ENCODE assay signal across 22 cellular contexts in genomic region chr10:129679207-129679606, GRCh38.
DNase-seq lines count a peak whose midpoint lies in the region; ATAC-seq and TF ChIP-seq lines count a peak whose summit lies in the region.
"Had no signal": no experiment of that assay in that cellular context is flagged by ENCODE, and none has a peak within 500 bp of the region (broad histone marks: within the 10 kb centered on the region; RNA-seq: fewer than 3 reads in every experiment).

No MANE protein-coding gene starts in this region.

- H3K4me1 ChIP-seq in esophagus muscularis mucosa (no peaks in the 10 kb centered on the region), liver (ENCODE audit: control insufficient read depth in 4 of 4, insufficient read depth in 4 of 4, low read length in 3 of 4) (peaks cover 0 to 1% (median 0%) of the 10 kb centered on the region in 4 donors)
- H3K4me1 ChIP-seq: A549 had no signal

- ATAC-seq in left lobe of liver (peak; percentile 72), HG03457 (IDR thresholded peaks at IDR 0.05; ENCODE audit: unreplicated experiment) (no peak)
- ATAC-seq: A549, GM12878 had no signal

- H3K4me3 ChIP-seq in esophagus muscularis mucosa, result no peak overlapping the region
- H3K4me3 ChIP-seq in liver (ENCODE audit: low read depth in 1 of 3, low read length in 3 of 3), result no peak overlapping the region
- H3K4me3 ChIP-seq: A549, BLaER1, GM12878 had no signal

- TF ChIP-seq EP300 in esophagus muscularis mucosa (IDR thresholded peaks at IDR 0.05), result no peak

- 97% methylated on average over 10 of the region's 10 CpGs for WGBS in esophagus muscularis mucosa
- WGBS in liver, result 48% methylated on average over 10 of the region's 10 CpGs

- no peak for TF ChIP-seq POLR2A in esophagus muscularis mucosa (IDR thresholded peaks at IDR 0.05; ENCODE audit: low read depth)

- H3K9ac ChIP-seq in liver (ENCODE audit: low read depth in 1 of 2, low read length in 2 of 2), result no peak overlapping the region
- H3K9ac ChIP-seq: BLaER1 had no signal

- H3K27me3 ChIP-seq in esophagus muscularis mucosa (no peaks in the 10 kb centered on the region), liver (ENCODE audit: control insufficient read depth in 4 of 4, insufficient read depth in 4 of 4, low read length in 3 of 4) (no peaks in the 10 kb centered on the region)
- H3K27me3 ChIP-seq: BLaER1 had no signal

- intact Hi-C loops in esophagus muscularis mucosa (cut with DNase I), result no loop called here

- peak in 1 of 2 donors; percentile 20 for TF ChIP-seq RAD21 in liver (IDR thresholded peaks at IDR 0.05)

- H3K36me3 ChIP-seq in esophagus muscularis mucosa (no peaks in the 10 kb centered on the region), liver (ENCODE audit: control insufficient read depth in 4 of 4, insufficient read depth in 3 of 4, low read depth in 1 of 4, low read length in 3 of 4) (peaks cover 0 to 2% (median under 1%) of the 10 kb centered on the region in 4 donors)

- TF ChIP-seq CTCF in esophagus muscularis mucosa (IDR thresholded peaks at IDR 0.05) (no peak), liver (IDR thresholded peaks at IDR 0.05; ENCODE audit: low read depth, low read length, missing input control) (no peak)

- peak; percentile 31 for DNase-seq in esophagus muscularis mucosa (ENCODE audit: extremely low spot score)
- peak; percentile 59 for DNase-seq in left lobe of liver (ENCODE audit: low spot score)
- no peak for DNase-seq in 8988T
- DNase-seq in stimulated activated CD4-positive, alpha-beta T cell treated with anti-CD3 and anti-CD28 coated beads, Interleukin-4, amount 100 ng/mL, for 24 hours, result no peak
- DNase-seq: AML-193; C1 segment of cervical spinal cord; CD4-positive, alpha-beta memory T cell; CD4-positive, CD25-positive, alpha-beta regulatory T cell; CD8-positive, alpha-beta memory T cell; COR-L47; DMS 273 treated with DMSO at 0.1 percent for 48 hours; DMS153; DMS53; DMS79; DND-41; EL; GDM1 had no signal

- H3K27ac ChIP-seq in esophagus muscularis mucosa (replicated peaks in 1 of 4) (no peak overlapping the region), liver (ENCODE audit: low read depth in 1 of 2, low read length in 2 of 2) (peak overlapping the region in 1 of 2 donors; percentile 33)
- H3K27ac ChIP-seq: A549, BLaER1 had no signal

- H3K9me3 ChIP-seq in esophagus muscularis mucosa (no peaks in the 10 kb centered on the region), liver (ENCODE audit: control insufficient read depth in 4 of 4, low read length in 3 of 4) (no peaks in the 10 kb centered on the region)
- H3K9me3 ChIP-seq: A549 had no signal

TF ChIP-seq in liver, 16 proteins besides CTCF, POLR2A, EP300 and RAD21:
- TF ChIP-seq NR2F2 (IDR thresholded peaks at IDR 0.05), result no peak
- TF ChIP-seq RXRA (IDR thresholded peaks at IDR 0.05), result peak in 1 of 2 donors; percentile 36
- TF ChIP-seq TAF1 (conservative IDR thresholded peaks at IDR 0.05), result no peak
- TF ChIP-seq HNF4A (conservative IDR thresholded peaks at IDR 0.05), result peak; percentile 48 to 74
- TF ChIP-seq MAX (IDR thresholded peaks at IDR 0.05), result peak; percentile 65
- peak; percentile 14 for TF ChIP-seq HNF4G (IDR thresholded peaks at IDR 0.05)
- no peak for TF ChIP-seq REST (IDR thresholded peaks at IDR 0.05)

Comparison
In these comparisons a context has a peak if more than half of its experiments do, and no peak if none do; other contexts are left out.
1. DNase-seq: peak in esophagus muscularis mucosa (single experiment) and left lobe of liver (single experiment); none in 8988T (single experiment) and stimulated activated CD4-positive, alpha-beta T cell treated with anti-CD3 and anti-CD28 coated beads, Interleukin-4, amount 100 ng/mL, for 24 hours (single experiment).